In the genomic region with DNA sequence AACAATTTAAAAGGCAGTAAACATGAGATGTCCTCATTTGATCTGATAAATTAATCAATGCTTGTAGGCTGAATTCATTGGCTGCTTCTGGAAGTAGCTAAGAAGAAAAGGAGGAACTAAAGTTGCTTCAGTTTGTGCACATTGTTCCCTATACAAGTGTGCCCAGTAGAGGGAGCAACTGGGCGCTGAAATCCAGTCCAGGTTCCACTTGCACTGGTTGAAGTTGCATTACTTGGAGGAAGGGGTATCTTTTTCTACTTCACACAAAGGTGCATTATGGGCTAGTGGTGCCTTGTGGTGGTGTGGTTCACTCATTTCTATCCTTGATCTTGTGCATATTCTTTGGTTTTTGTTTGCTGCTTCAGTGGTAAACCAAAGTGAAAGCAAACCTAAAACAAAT, we compare ENCODE assay signal across 9 cellular contexts.
DNase-seq lines count a peak whose midpoint lies in the region; ATAC-seq, FAIRE-seq and TF ChIP-seq lines count a peak whose summit lies in the region.
"Had no signal": no experiment of that assay in that cellular context is flagged by ENCODE, and none has a peak within 500 bp of the region (broad histone marks: within the 10 kb centered on the region; RNA-seq: fewer than 3 reads in every experiment).

No MANE protein-coding gene starts in this region.

- WGBS in pancreas, 2 donors: 0 to 7% methylated on average over 1 of the region's 1 CpG

- H3K36me3 Mint-ChIP-seq in Caco-2 (ENCODE audit: insufficient read depth, unreplicated experiment): no peaks in the 10 kb centered on the region

- H3K27ac Mint-ChIP-seq in Caco-2 (ENCODE audit: unreplicated experiment): no peak overlapping the region

- no peak overlapping the region for H3K4me3 Mint-ChIP-seq in Caco-2 (ENCODE audit: unreplicated experiment)

- DNase-seq in Caco-2 (peak; percentile 24 to 36), OCI-M1 (lab: John Stamatoyannopoulos, UW) (peak; percentile 68), erythroblast (lab: John Stamatoyannopoulos, UW) (peak; percentile 0 to 7), pancreas (peak in 3 of 6 donors; percentile 2 to 38 (median 20)), DMS79 treated with DMSO at 0.1 percent for 48 hours (lab: John Stamatoyannopoulos, UW) (no peak), vagina (ENCODE audit: extremely low spot score in 2 of 2) (no peak)

- POLR2A ChIA-PET in Caco-2 (lab: Charles Lee): no interaction called here

- H3K27me3 Mint-ChIP-seq in Caco-2 (ENCODE audit: insufficient read depth, unreplicated experiment): no peaks in the 10 kb centered on the region

- no peaks in the 10 kb centered on the region for H3K36me3 ChIP-seq in Caco-2 (ENCODE audit: control insufficient read depth, insufficient read depth, low read length)
- no peaks in the 10 kb centered on the region for H3K36me3 ChIP-seq in pancreas
- no peaks in the 10 kb centered on the region for H3K36me3 ChIP-seq in vagina

- intact Hi-C loops in Caco-2 (cut with micrococcal nuclease; ENCODE audit: unreplicated experiment): loop anchor here (1.0 kb wide), 2 partner anchors 93 to 161 kb away; no protein-coding TSS in a partner anchor
- intact Hi-C loops in pancreas (cut with DNase I): no loop called here
- intact Hi-C loops in vagina (cut with DNase I): no loop called here

- TF ChIP-seq POLR2A in erythroblast (IDR thresholded peaks at IDR 0.05; ENCODE audit: low read length) (no peak), vagina (IDR thresholded peaks at IDR 0.05) (no peak)

- no peak overlapping the region for H3K27ac ChIP-seq in pancreas
- H3K27ac ChIP-seq in vagina: no peak overlapping the region

- H3K4me3 ChIP-seq in Caco-2 (ENCODE audit: low read depth, low read length) (no peak overlapping the region), pancreas (no peak overlapping the region), vagina (no peak overlapping the region)

- peak; percentile 96 for FAIRE-seq in pancreas (lab: Jason Lieb, UNC)

- no peaks in the 10 kb centered on the region for H3K9me3 ChIP-seq in Caco-2
- no peaks in the 10 kb centered on the region for H3K9me3 ChIP-seq in pancreas
- H3K9me3 ChIP-seq in vagina: no peaks in the 10 kb centered on the region

- H3K9me3 Mint-ChIP-seq in Caco-2 (ENCODE audit: unreplicated experiment): no peaks in the 10 kb centered on the region

- BruUV-seq in Caco-2 (replicated peaks; lab: Mats Ljungman, UMichigan): no TSS peak

- peak; percentile 79 for ATAC-seq in GM18508 (IDR thresholded peaks at IDR 0.05; ENCODE audit: insufficient read depth, unreplicated experiment)
- ATAC-seq in HG03066 (IDR thresholded peaks at IDR 0.05; ENCODE audit: low read depth, unreplicated experiment): peak; percentile 78
- peak in 3 of 4 donors; percentile 67 to 79 (median 75) for ATAC-seq in pancreas
- ATAC-seq: right cardiac atrium had no signal

- H3K4me1 ChIP-seq in Caco-2: no peaks in the 10 kb centered on the region
- no peaks in the 10 kb centered on the region for H3K4me1 ChIP-seq in pancreas
- H3K4me1 ChIP-seq in vagina: no peaks in the 10 kb centered on the region

- H3K27me3 ChIP-seq in Caco-2 (replicated peaks; ENCODE audit: control insufficient read depth, insufficient read depth, low read length): no peaks in the 10 kb centered on the region
- H3K27me3 ChIP-seq in pancreas: peaks cover 0 to 17% (median 9%) of the 10 kb centered on the region in 4 donors
- H3K27me3 ChIP-seq in vagina: no peaks in the 10 kb centered on the region

- peak; percentile 51 to 63 for TF ChIP-seq CTCF in Caco-2 (IDR thresholded peaks at IDR 0.05; ENCODE audit: insufficient read depth in 1 of 2, low read depth in 1 of 2, low read length in 1 of 2, severe bottlenecking in 1 of 2, unreplicated experiment in 1 of 2)
- peak; percentile 38 to 64 (median 54) for TF ChIP-seq CTCF in pancreas (IDR thresholded peaks at IDR 0.05)
- TF ChIP-seq CTCF in vagina (IDR thresholded peaks at IDR 0.05): no peak

- CTCF ChIA-PET in Caco-2 (lab: Charles Lee): interaction anchor here (0.8 kb wide), 1 partner anchor 516 kb away, joined by 3 read pairs; no protein-coding TSS in a partner anchor

- no peaks in the 10 kb centered on the region for H3K4me1 Mint-ChIP-seq in Caco-2 (ENCODE audit: low read depth, unreplicated experiment)

Comparison
In these comparisons a context has a peak if more than half of its experiments do, and no peak if none do; other contexts are left out.
1. DNase-seq: peak in Caco-2 (2 of 2), OCI-M1 (single experiment) and erythroblast (2 of 2); none in DMS79 treated with DMSO at 0.1 percent for 48 hours (single experiment) and vagina (0 of 2).
2. CTCF ChIP-seq: peak in Caco-2 (2 of 2) and pancreas (4 of 4); none in vagina (0 of 3).
3. Peak in every context shown above with its lines, with median percentiles within 50 percentile points of each other: ATAC-seq.